29 cellular contexts compared by ENCODE assay signal in the genomic region with DNA sequence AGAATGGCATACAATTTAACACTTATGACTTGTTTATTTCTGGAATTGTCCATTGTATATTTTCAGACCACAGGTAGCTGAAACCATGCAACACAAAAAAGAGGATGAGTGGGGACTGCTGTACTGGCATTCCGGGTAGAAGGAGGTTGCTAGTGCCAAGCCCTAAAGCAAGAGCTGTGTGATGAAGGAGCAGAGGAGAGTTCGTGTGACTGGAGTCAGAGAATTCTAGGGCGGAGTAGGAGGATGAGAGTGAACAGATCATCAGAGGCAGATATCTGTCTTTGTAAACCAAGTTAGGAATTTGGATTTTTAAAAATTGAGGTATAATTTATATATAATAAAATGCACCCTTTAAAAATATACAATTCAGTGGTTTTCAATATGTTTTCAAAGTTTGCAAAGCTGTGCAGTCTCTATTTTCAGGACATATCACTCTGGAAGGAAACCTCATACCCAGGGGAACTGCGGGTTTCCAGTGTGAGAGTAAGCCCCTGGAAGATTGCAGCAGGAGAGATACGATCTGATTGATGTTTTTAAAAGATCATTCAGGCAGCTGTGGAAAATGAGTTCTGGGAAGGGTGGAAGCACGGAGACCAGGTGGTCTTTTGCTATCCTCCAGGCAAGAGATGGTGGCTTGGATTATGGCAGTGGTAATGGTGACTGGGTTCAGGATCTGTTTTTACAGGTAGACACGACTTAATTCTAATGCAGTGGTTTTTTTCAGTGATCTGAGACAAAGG.
"Had no signal": no experiment of that assay in that cellular context is flagged by ENCODE, and none has a peak within 500 bp of the region (broad histone marks: within the 10 kb centered on the region; RNA-seq: fewer than 3 reads in every experiment).

No MANE protein-coding gene starts in this region.

- H3K27ac ChIP-seq: dorsolateral prefrontal cortex, esophagus muscularis mucosa, foreskin keratinocyte, gastroesophageal sphincter, heart left ventricle, hepatocyte, left lung, ovary, psoas muscle, sigmoid colon, suprapubic skin, transverse colon, upper lobe of right lung, uterus had no signal

- H2AFZ ChIP-seq: hepatocyte had no signal

- H3K27me3 Mint-ChIP-seq: naive thymus-derived CD4-positive, alpha-beta T cell; stimulated activated memory B cell treated with anti-CD40 and anti-IgM and Interleukin-4, amounts not matched to agents 10 μg/mL and 1 μg/mL and 100 μg/mL, for 72 hours; stimulated activated naive CD8-positive, alpha-beta T cell treated with anti-CD3 and anti-CD28 coated beads, Interleukin-15, Interleukin-2, amounts not matched to agents 100 ng/mL and 50 ng/mL, for 24 hours had no signal

- H3K36me3 ChIP-seq: ovary had no signal

- H3K4me3 Mint-ChIP-seq: naive thymus-derived CD4-positive, alpha-beta T cell; nephron; stimulated activated memory B cell treated with anti-CD40 and anti-IgM and Interleukin-4, amounts not matched to agents 10 μg/mL and 1 μg/mL and 100 μg/mL, for 72 hours; stimulated activated naive CD8-positive, alpha-beta T cell treated with anti-CD3 and anti-CD28 coated beads, Interleukin-15, Interleukin-2, amounts not matched to agents 100 ng/mL and 50 ng/mL, for 24 hours had no signal

- ATAC-seq: foreskin keratinocyte; gastroesophageal sphincter; heart left ventricle; left cardiac atrium; left lung; naive thymus-derived CD4-positive, alpha-beta T cell; psoas muscle; right cardiac atrium; stimulated activated memory B cell treated with anti-CD40 and anti-IgM and Interleukin-4, amounts not matched to agents 10 μg/mL and 1 μg/mL and 100 μg/mL, for 72 hours; upper lobe of right lung had no signal

- H3K4me3 ChIP-seq: dorsolateral prefrontal cortex, esophagus muscularis mucosa, gastroesophageal sphincter, heart left ventricle, hepatocyte, left lung, ovary, psoas muscle, sigmoid colon, suprapubic skin, transverse colon, upper lobe of right lung, uterus had no signal

- H3K27ac Mint-ChIP-seq: nephron; stimulated activated memory B cell treated with anti-CD40 and anti-IgM and Interleukin-4, amounts not matched to agents 10 μg/mL and 1 μg/mL and 100 μg/mL, for 72 hours; stimulated activated naive CD8-positive, alpha-beta T cell treated with anti-CD3 and anti-CD28 coated beads, Interleukin-15, Interleukin-2, amounts not matched to agents 100 ng/mL and 50 ng/mL, for 24 hours had no signal

- H3K9me3 ChIP-seq: esophagus muscularis mucosa, gastroesophageal sphincter, heart left ventricle, left lung, ovary, psoas muscle, sigmoid colon, suprapubic skin, transverse colon, upper lobe of right lung, uterus had no signal

- H3K79me2 ChIP-seq: hepatocyte had no signal

- H3K27me3 ChIP-seq: dorsolateral prefrontal cortex, esophagus muscularis mucosa, foreskin keratinocyte, gastroesophageal sphincter, heart left ventricle, hepatocyte, left lung, ovary, sigmoid colon, suprapubic skin, transverse colon, upper lobe of right lung, uterus had no signal

- H3K4me2 ChIP-seq: hepatocyte had no signal

- DNase-seq: dorsolateral prefrontal cortex; effector CD4-positive, alpha-beta T cell; foreskin keratinocyte; heart left ventricle; left cardiac atrium; left lung; mesendoderm; midbrain; naive thymus-derived CD4-positive, alpha-beta T cell; occipital lobe; ovary; posterior cingulate gyrus; psoas muscle; right cardiac atrium; sigmoid colon; stimulated activated CD4-positive, alpha-beta T cell treated with anti-CD3 and anti-CD28 coated beads, Interleukin-2, amount 100 ng/mL, for 24 hours; stimulated activated CD4-positive, alpha-beta T cell treated with anti-CD3 and anti-CD28 coated beads, Interleukin-4, amount 100 ng/mL, for 24 hours; transverse colon; upper lobe of right lung; uterus had no signal

- H3K4me1 ChIP-seq: esophagus muscularis mucosa, gastroesophageal sphincter, heart left ventricle, left lung, psoas muscle, sigmoid colon, suprapubic skin, transverse colon, upper lobe of right lung, uterus had no signal

- H3K4me1 Mint-ChIP-seq: nephron; stimulated activated memory B cell treated with anti-CD40 and anti-IgM and Interleukin-4, amounts not matched to agents 10 μg/mL and 1 μg/mL and 100 μg/mL, for 72 hours had no signal

- FAIRE-seq: colon, endothelial cell of umbilical vein had no signal

- H3K9me3 Mint-ChIP-seq: naive thymus-derived CD4-positive, alpha-beta T cell; nephron; stimulated activated memory B cell treated with anti-CD40 and anti-IgM and Interleukin-4, amounts not matched to agents 10 μg/mL and 1 μg/mL and 100 μg/mL, for 72 hours; stimulated activated naive CD8-positive, alpha-beta T cell treated with anti-CD3 and anti-CD28 coated beads, Interleukin-15, Interleukin-2, amounts not matched to agents 100 ng/mL and 50 ng/mL, for 24 hours had no signal
